Comparison of ENCODE assay signal across 1 cellular context in the genomic region with DNA sequence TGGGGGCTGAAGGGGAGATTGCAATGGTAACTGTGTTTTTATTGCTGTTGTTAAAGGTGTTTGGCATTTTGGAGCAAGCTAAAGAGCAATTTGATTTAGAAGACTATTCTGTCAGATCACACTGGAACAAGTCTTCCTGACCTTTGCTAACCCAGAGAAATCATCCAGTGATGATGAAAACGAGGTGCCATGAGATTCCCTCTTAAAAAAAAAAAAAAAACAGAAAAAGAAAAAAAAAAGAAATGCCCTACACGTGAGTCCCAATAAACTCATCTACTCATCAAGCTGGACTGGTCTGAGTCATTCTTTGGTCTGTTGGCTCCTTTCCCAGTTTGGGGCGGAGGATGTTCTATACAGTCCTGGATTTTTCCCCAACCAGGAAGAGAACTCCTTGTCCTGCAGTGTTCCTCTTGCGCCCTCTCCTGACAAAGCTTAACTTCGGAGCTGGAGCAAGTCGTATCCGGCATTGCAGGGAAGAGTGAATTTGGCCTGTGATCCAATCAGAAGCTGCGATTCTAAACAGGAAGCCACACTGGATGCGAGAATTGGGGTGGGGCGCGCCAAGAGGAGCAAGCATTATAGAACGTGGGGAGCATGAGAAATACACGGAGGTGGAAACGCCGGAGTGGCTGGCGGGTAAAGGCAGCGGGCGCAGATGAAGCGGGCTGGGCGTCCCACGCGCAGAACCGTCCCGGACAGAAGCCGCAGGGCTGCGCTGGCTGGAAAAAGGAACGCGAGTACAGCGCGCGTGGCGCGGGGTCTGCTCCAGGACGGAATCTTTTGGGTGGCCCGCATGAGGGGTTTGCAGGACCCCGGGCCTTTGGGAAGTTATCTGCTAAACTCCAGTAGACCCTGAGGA.
TF ChIP-seq lines count a peak whose summit lies in the region.

No MANE protein-coding gene starts in this region.

TF ChIP-seq in GM12878, 131 proteins besides CTCF, POLR2A, EP300 and RAD21 (continued from another document and continues in another):
- TF ChIP-seq, protein P1, sequence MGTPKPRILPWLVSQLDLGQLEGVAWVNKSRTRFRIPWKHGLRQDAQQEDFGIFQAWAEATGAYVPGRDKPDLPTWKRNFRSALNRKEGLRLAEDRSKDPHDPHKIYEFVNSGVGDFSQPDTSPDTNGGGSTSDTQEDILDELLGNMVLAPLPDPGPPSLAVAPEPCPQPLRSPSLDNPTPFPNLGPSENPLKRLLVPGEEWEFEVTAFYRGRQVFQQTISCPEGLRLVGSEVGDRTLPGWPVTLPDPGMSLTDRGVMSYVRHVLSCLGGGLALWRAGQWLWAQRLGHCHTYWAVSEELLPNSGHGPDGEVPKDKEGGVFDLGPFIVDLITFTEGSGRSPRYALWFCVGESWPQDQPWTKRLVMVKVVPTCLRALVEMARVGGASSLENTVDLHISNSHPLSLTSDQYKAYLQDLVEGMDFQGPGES (IDR thresholded peaks at IDR 0.05): no peak
- no peak for TF ChIP-seq HDGF (IDR thresholded peaks at IDR 0.05)
- TF ChIP-seq STAT3 (IDR thresholded peaks at IDR 0.05; ENCODE audit: low read depth, low read length): no peak
- no peak for TF ChIP-seq YBX1 (IDR thresholded peaks at IDR 0.05)
- TF ChIP-seq, protein P2, sequence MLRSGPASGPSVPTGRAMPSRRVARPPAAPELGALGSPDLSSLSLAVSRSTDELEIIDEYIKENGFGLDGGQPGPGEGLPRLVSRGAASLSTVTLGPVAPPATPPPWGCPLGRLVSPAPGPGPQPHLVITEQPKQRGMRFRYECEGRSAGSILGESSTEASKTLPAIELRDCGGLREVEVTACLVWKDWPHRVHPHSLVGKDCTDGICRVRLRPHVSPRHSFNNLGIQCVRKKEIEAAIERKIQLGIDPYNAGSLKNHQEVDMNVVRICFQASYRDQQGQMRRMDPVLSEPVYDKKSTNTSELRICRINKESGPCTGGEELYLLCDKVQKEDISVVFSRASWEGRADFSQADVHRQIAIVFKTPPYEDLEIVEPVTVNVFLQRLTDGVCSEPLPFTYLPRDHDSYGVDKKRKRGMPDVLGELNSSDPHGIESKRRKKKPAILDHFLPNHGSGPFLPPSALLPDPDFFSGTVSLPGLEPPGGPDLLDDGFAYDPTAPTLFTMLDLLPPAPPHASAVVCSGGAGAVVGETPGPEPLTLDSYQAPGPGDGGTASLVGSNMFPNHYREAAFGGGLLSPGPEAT (IDR thresholded peaks at IDR 0.05; ENCODE audit: low read depth): peak; percentile 89
- no peak for TF ChIP-seq CBFB (IDR thresholded peaks at IDR 0.05; ENCODE audit: low read depth)
- TF ChIP-seq KAT2A (conservative IDR thresholded peaks at IDR 0.05; ENCODE audit: control insufficient read depth, low read depth, low read length): no peak
- TF ChIP-seq, protein P3, sequence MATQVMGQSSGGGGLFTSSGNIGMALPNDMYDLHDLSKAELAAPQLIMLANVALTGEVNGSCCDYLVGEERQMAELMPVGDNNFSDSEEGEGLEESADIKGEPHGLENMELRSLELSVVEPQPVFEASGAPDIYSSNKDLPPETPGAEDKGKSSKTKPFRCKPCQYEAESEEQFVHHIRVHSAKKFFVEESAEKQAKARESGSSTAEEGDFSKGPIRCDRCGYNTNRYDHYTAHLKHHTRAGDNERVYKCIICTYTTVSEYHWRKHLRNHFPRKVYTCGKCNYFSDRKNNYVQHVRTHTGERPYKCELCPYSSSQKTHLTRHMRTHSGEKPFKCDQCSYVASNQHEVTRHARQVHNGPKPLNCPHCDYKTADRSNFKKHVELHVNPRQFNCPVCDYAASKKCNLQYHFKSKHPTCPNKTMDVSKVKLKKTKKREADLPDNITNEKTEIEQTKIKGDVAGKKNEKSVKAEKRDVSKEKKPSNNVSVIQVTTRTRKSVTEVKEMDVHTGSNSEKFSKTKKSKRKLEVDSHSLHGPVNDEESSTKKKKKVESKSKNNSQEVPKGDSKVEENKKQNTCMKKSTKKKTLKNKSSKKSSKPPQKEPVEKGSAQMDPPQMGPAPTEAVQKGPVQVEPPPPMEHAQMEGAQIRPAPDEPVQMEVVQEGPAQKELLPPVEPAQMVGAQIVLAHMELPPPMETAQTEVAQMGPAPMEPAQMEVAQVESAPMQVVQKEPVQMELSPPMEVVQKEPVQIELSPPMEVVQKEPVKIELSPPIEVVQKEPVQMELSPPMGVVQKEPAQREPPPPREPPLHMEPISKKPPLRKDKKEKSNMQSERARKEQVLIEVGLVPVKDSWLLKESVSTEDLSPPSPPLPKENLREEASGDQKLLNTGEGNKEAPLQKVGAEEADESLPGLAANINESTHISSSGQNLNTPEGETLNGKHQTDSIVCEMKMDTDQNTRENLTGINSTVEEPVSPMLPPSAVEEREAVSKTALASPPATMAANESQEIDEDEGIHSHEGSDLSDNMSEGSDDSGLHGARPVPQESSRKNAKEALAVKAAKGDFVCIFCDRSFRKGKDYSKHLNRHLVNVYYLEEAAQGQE (IDR thresholded peaks at IDR 0.05; ENCODE audit: low read depth, low read length): no peak
- TF ChIP-seq MTA3 (IDR thresholded peaks at IDR 0.05; ENCODE audit: borderline replicate concordance, low read length): no peak
- no peak for TF ChIP-seq SRF (IDR thresholded peaks at IDR 0.05; ENCODE audit: low read depth in 2 of 2, low read length in 2 of 2)
- no peak for TF ChIP-seq EGR1 (IDR thresholded peaks at IDR 0.05; ENCODE audit: borderline replicate concordance in 1 of 2, low read depth in 2 of 2, low read length in 2 of 2)
- TF ChIP-seq SP1 (IDR thresholded peaks at IDR 0.05; ENCODE audit: low read depth, low read length): no peak
- TF ChIP-seq, protein P4, sequence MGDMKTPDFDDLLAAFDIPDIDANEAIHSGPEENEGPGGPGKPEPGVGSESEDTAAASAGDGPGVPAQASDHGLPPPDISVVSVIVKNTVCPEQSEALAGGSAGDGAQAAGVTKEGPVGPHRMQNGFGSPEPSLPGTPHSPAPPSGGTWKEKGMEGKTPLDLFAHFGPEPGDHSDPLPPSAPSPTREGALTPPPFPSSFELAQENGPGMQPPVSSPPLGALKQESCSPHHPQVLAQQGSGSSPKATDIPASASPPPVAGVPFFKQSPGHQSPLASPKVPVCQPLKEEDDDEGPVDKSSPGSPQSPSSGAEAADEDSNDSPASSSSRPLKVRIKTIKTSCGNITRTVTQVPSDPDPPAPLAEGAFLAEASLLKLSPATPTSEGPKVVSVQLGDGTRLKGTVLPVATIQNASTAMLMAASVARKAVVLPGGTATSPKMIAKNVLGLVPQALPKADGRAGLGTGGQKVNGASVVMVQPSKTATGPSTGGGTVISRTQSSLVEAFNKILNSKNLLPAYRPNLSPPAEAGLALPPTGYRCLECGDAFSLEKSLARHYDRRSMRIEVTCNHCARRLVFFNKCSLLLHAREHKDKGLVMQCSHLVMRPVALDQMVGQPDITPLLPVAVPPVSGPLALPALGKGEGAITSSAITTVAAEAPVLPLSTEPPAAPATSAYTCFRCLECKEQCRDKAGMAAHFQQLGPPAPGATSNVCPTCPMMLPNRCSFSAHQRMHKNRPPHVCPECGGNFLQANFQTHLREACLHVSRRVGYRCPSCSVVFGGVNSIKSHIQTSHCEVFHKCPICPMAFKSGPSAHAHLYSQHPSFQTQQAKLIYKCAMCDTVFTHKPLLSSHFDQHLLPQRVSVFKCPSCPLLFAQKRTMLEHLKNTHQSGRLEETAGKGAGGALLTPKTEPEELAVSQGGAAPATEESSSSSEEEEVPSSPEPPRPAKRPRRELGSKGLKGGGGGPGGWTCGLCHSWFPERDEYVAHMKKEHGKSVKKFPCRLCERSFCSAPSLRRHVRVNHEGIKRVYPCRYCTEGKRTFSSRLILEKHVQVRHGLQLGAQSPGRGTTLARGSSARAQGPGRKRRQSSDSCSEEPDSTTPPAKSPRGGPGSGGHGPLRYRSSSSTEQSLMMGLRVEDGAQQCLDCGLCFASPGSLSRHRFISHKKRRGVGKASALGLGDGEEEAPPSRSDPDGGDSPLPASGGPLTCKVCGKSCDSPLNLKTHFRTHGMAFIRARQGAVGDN (IDR thresholded peaks at IDR 0.05): peak; percentile 56; the same call in 1 of the 2 replicates
- peak; percentile 93 for TF ChIP-seq IKZF1 (conservative IDR thresholded peaks at IDR 0.05)
- no peak for TF ChIP-seq RFX5 (IDR thresholded peaks at IDR 0.05; ENCODE audit: low read depth, low read length)
- no peak for TF ChIP-seq LARP7 (IDR thresholded peaks at IDR 0.05)
- TF ChIP-seq, protein P5, sequence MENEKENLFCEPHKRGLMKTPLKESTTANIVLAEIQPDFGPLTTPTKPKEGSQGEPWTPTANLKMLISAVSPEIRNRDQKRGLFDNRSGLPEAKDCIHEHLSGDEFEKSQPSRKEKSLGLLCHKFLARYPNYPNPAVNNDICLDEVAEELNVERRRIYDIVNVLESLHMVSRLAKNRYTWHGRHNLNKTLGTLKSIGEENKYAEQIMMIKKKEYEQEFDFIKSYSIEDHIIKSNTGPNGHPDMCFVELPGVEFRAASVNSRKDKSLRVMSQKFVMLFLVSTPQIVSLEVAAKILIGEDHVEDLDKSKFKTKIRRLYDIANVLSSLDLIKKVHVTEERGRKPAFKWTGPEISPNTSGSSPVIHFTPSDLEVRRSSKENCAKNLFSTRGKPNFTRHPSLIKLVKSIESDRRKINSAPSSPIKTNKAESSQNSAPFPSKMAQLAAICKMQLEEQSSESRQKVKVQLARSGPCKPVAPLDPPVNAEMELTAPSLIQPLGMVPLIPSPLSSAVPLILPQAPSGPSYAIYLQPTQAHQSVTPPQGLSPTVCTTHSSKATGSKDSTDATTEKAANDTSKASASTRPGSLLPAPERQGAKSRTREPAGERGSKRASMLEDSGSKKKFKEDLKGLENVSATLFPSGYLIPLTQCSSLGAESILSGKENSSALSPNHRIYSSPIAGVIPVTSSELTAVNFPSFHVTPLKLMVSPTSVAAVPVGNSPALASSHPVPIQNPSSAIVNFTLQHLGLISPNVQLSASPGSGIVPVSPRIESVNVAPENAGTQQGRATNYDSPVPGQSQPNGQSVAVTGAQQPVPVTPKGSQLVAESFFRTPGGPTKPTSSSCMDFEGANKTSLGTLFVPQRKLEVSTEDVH (IDR thresholded peaks at IDR 0.05; ENCODE audit: low read depth, partially characterized antibody): peak; percentile 38
- TF ChIP-seq HDAC2 (IDR thresholded peaks at IDR 0.05): 0 out of 2 replicates have a peak, but pooled peaks have one; percentile 41
- TF ChIP-seq MXI1 (IDR thresholded peaks at IDR 0.05; ENCODE audit: low read depth, low read length): no peak
- TF ChIP-seq, protein P6, sequence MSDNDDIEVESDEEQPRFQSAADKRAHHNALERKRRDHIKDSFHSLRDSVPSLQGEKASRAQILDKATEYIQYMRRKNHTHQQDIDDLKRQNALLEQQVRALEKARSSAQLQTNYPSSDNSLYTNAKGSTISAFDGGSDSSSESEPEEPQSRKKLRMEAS (IDR thresholded peaks at IDR 0.05; ENCODE audit: low read depth, low read length): no peak
- TF ChIP-seq ESRRA (IDR thresholded peaks at IDR 0.05; ENCODE audit: low read length): no peak
- no peak for TF ChIP-seq NFXL1 (IDR thresholded peaks at IDR 0.05; ENCODE audit: borderline replicate concordance)
- no peak for TF ChIP-seq RUNX3 (IDR thresholded peaks at IDR 0.05; ENCODE audit: low read length)
- TF ChIP-seq ZBED1 (IDR thresholded peaks at IDR 0.05; ENCODE audit: borderline replicate concordance): no peak
- TF ChIP-seq CEBPB (IDR thresholded peaks at IDR 0.05; ENCODE audit: borderline replicate concordance in 1 of 2, low read depth in 2 of 2, low read length in 2 of 2): no peak
- TF ChIP-seq, protein P7, sequence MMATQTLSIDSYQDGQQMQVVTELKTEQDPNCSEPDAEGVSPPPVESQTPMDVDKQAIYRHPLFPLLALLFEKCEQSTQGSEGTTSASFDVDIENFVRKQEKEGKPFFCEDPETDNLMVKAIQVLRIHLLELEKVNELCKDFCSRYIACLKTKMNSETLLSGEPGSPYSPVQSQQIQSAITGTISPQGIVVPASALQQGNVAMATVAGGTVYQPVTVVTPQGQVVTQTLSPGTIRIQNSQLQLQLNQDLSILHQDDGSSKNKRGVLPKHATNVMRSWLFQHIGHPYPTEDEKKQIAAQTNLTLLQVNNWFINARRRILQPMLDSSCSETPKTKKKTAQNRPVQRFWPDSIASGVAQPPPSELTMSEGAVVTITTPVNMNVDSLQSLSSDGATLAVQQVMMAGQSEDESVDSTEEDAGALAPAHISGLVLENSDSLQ (IDR thresholded peaks at IDR 0.05): no peak
- no peak for TF ChIP-seq NFIC (IDR thresholded peaks at IDR 0.05; ENCODE audit: low read depth, low read length)
- no peak for TF ChIP-seq GABPA (IDR thresholded peaks at IDR 0.05; ENCODE audit: low read depth)
- TF ChIP-seq PML (IDR thresholded peaks at IDR 0.05; ENCODE audit: low read length): no peak
- no peak for TF ChIP-seq ZNF24 (IDR thresholded peaks at IDR 0.05)
- no peak for TF ChIP-seq ZNF207 (IDR thresholded peaks at IDR 0.05; ENCODE audit: borderline replicate concordance)
- TF ChIP-seq IRF4 (IDR thresholded peaks at IDR 0.05; ENCODE audit: low read depth, low read length): no peak
- TF ChIP-seq WRNIP1 (IDR thresholded peaks at IDR 0.05; ENCODE audit: borderline replicate concordance, low read depth, low read length): no peak
- no peak for TF ChIP-seq BMI1 (IDR thresholded peaks at IDR 0.05; ENCODE audit: borderline replicate concordance)
- TF ChIP-seq PAX5 (IDR thresholded peaks at IDR 0.05; ENCODE audit: borderline replicate concordance, low read depth, low read length): no peak
- TF ChIP-seq EZH2 (IDR thresholded peaks at IDR 0.05; ENCODE audit: borderline replicate concordance, control insufficient read depth, low read depth, low read length): no peak
- no peak for TF ChIP-seq NR2F1 (conservative IDR thresholded peaks at IDR 0.05)
- peak; percentile 94 to 95 for TF ChIP-seq IKZF2 (IDR thresholded peaks at IDR 0.05)
- TF ChIP-seq BRCA1 (IDR thresholded peaks at IDR 0.05; ENCODE audit: low read depth, low read length): no peak
- TF ChIP-seq SUPT20H (IDR thresholded peaks at IDR 0.05; ENCODE audit: borderline replicate concordance, control insufficient read depth, low read depth, low read length): no peak
- TF ChIP-seq ZNF274 (IDR thresholded peaks at IDR 0.05; ENCODE audit: insufficient read depth, insufficient read length): no peak
- TF ChIP-seq MEF2B (IDR thresholded peaks at IDR 0.05; ENCODE audit: partially characterized antibody, poor library complexity, severe bottlenecking): no peak
- peak; percentile 53 for TF ChIP-seq RELA (IDR thresholded peaks at IDR 0.05; ENCODE audit: borderline replicate concordance, partially characterized antibody)
- TF ChIP-seq ASH2L (IDR thresholded peaks at IDR 0.05; ENCODE audit: borderline replicate concordance, low read depth): no peak
- TF ChIP-seq CREM (IDR thresholded peaks at IDR 0.05; ENCODE audit: low read depth): 0 out of 2 replicates have a peak, but pooled peaks have one; percentile 45
- TF ChIP-seq TCF3 (IDR thresholded peaks at IDR 0.05; ENCODE audit: borderline replicate concordance, insufficient read depth, low read depth, low read length): no peak
- no peak for TF ChIP-seq JUNB (IDR thresholded peaks at IDR 0.05)
- TF ChIP-seq ETV6 (conservative IDR thresholded peaks at IDR 0.05 in 1 of 2, IDR thresholded peaks at IDR 0.05 in 1 of 2; ENCODE audit: borderline replicate concordance in 1 of 2, low read depth in 1 of 2): no peak
- no peak for TF ChIP-seq SMAD5 (IDR thresholded peaks at IDR 0.05; ENCODE audit: low read depth)
- no peak for TF ChIP-seq MEF2A (IDR thresholded peaks at IDR 0.05; ENCODE audit: insufficient read depth, low read depth, low read length)
- TF ChIP-seq HCFC1 (IDR thresholded peaks at IDR 0.05; ENCODE audit: low read length): no peak
- 0 out of 2 replicates have a peak, but pooled peaks have one; percentile 14 for TF ChIP-seq RAD51 (IDR thresholded peaks at IDR 0.05)
- TF ChIP-seq CBX5 (IDR thresholded peaks at IDR 0.05; ENCODE audit: low read depth): no peak
- TF ChIP-seq SMC3 (IDR thresholded peaks at IDR 0.05; ENCODE audit: borderline replicate concordance, low read length): peak; percentile 83
